In genomic region chr6:87165169-87165568, GRCh38 we compare ENCODE assay signal across 22 cellular contexts. TPM values are rescaled to one million over a fixed set of nuclear protein-coding genes. Genes with fewer than 3 reads are reported as not detected.
DNase-seq lines count a peak whose midpoint lies in the region; ATAC-seq and TF ChIP-seq lines count a peak whose summit lies in the region.
"Had no signal": no experiment of that assay in that cellular context is flagged by ENCODE, and none has a peak within 500 bp of the region (broad histone marks: within the 10 kb centered on the region; RNA-seq: fewer than 3 reads in every experiment).

No MANE protein-coding gene starts in this region.

- H3K27ac ChIP-seq in CD4-positive, alpha-beta T cell (ENCODE audit: low read depth, low read length): no peak overlapping the region

- no peaks in the 10 kb centered on the region for H3K9me3 Mint-ChIP-seq in activated CD4-positive, alpha-beta memory T cell treated with anti-CD3 and anti-CD28 coated beads, Interleukin-2, amount 10 ng/mL, durations not matched to agents 7 days and 5 days
- H3K9me3 Mint-ChIP-seq in activated CD4-positive, alpha-beta memory T cell treated with anti-CD3 and anti-CD28 coated beads for 36 hours: no peaks in the 10 kb centered on the region
- H3K9me3 Mint-ChIP-seq in CD4-positive, alpha-beta T cell: no peaks in the 10 kb centered on the region
- H3K9me3 Mint-ChIP-seq in WTC11 (no peaks in the 10 kb centered on the region), memory B cell (no peaks in the 10 kb centered on the region)
- no peaks in the 10 kb centered on the region for H3K9me3 Mint-ChIP-seq in stimulated activated naive CD8-positive, alpha-beta T cell treated with anti-CD3 and anti-CD28 coated beads, Interleukin-15, amount 100 ng/mL, for 72 hours
- H3K9me3 Mint-ChIP-seq: IgD-negative memory B cell had no signal

- intact Hi-C loops in activated CD4-positive, alpha-beta memory T cell treated with anti-CD3 and anti-CD28 coated beads for 36 hours (cut with micrococcal nuclease): no loop called here
- intact Hi-C loops in CD4-positive, alpha-beta T cell (cut with DNase I, micrococcal nuclease): no loop called here

- H3K36me3 Mint-ChIP-seq in activated CD4-positive, alpha-beta memory T cell treated with anti-CD3 and anti-CD28 coated beads, Interleukin-2, amount 10 ng/mL, durations not matched to agents 7 days and 5 days (ENCODE audit: low read depth): peaks cover 20% of the 10 kb centered on the region
- H3K36me3 Mint-ChIP-seq in activated CD4-positive, alpha-beta memory T cell treated with anti-CD3 and anti-CD28 coated beads for 36 hours: peaks cover 2% of the 10 kb centered on the region
- peaks cover 14% of the 10 kb centered on the region for H3K36me3 Mint-ChIP-seq in CD4-positive, alpha-beta T cell (ENCODE audit: low read depth)
- H3K36me3 Mint-ChIP-seq in WTC11 (no peaks in the 10 kb centered on the region), memory B cell (peaks cover 3% of the 10 kb centered on the region)
- H3K36me3 Mint-ChIP-seq: IgD-negative memory B cell had no signal

- no peaks in the 10 kb centered on the region for H3K9me3 ChIP-seq in CD4-positive, alpha-beta T cell (ENCODE audit: control insufficient read depth, low read length)

- H3K27me3 Mint-ChIP-seq in activated CD4-positive, alpha-beta memory T cell treated with anti-CD3 and anti-CD28 coated beads, Interleukin-2, amount 10 ng/mL, durations not matched to agents 7 days and 5 days: no peaks in the 10 kb centered on the region
- no peaks in the 10 kb centered on the region for H3K27me3 Mint-ChIP-seq in activated CD4-positive, alpha-beta memory T cell treated with anti-CD3 and anti-CD28 coated beads for 36 hours
- no peaks in the 10 kb centered on the region for H3K27me3 Mint-ChIP-seq in CD4-positive, alpha-beta T cell
- H3K27me3 Mint-ChIP-seq in WTC11 (ENCODE audit: low read depth) (no peaks in the 10 kb centered on the region), memory B cell (no peaks in the 10 kb centered on the region)
- no peaks in the 10 kb centered on the region for H3K27me3 Mint-ChIP-seq in stimulated activated naive CD8-positive, alpha-beta T cell treated with anti-CD3 and anti-CD28 coated beads, Interleukin-15, amount 100 ng/mL, for 72 hours
- H3K27me3 Mint-ChIP-seq: B cell, IgD-negative memory B cell had no signal

- peak overlapping the region; percentile 33 for H3K27ac Mint-ChIP-seq in activated CD4-positive, alpha-beta memory T cell treated with anti-CD3 and anti-CD28 coated beads, Interleukin-2, amount 10 ng/mL, durations not matched to agents 7 days and 5 days
- no peak overlapping the region for H3K27ac Mint-ChIP-seq in activated CD4-positive, alpha-beta memory T cell treated with anti-CD3 and anti-CD28 coated beads for 36 hours
- H3K27ac Mint-ChIP-seq in CD4-positive, alpha-beta T cell: no peak overlapping the region
- H3K27ac Mint-ChIP-seq in WTC11 (peak overlapping the region; percentile 72), memory B cell (peak overlapping the region; percentile 11)
- H3K27ac Mint-ChIP-seq in stimulated activated naive CD8-positive, alpha-beta T cell treated with anti-CD3 and anti-CD28 coated beads, Interleukin-15, amount 100 ng/mL, for 72 hours: no peak overlapping the region
- H3K27ac Mint-ChIP-seq: B cell had no signal

- TF ChIP-seq CTCF in CD4-positive, alpha-beta T cell (IDR thresholded peaks at IDR 0.05): no peak
- TF ChIP-seq CTCF in WTC11 (IDR thresholded peaks at IDR 0.05): no peak

- H3K4me3 Mint-ChIP-seq in activated CD4-positive, alpha-beta memory T cell treated with anti-CD3 and anti-CD28 coated beads, Interleukin-2, amount 10 ng/mL, durations not matched to agents 7 days and 5 days: no peak overlapping the region
- no peak overlapping the region for H3K4me3 Mint-ChIP-seq in activated CD4-positive, alpha-beta memory T cell treated with anti-CD3 and anti-CD28 coated beads for 36 hours
- peak overlapping the region; percentile 28 for H3K4me3 Mint-ChIP-seq in CD4-positive, alpha-beta T cell
- H3K4me3 Mint-ChIP-seq in WTC11 (no peak overlapping the region), memory B cell (no peak overlapping the region)
- no peak overlapping the region for H3K4me3 Mint-ChIP-seq in stimulated activated naive CD8-positive, alpha-beta T cell treated with anti-CD3 and anti-CD28 coated beads, Interleukin-15, amount 100 ng/mL, for 72 hours
- H3K4me3 Mint-ChIP-seq: B cell had no signal

- no peak for DNase-seq in activated CD4-positive, alpha-beta memory T cell treated with anti-CD3 and anti-CD28 coated beads, Interleukin-2, amount 10 ng/mL, durations not matched to agents 7 days and 5 days
- no peak for DNase-seq in activated CD4-positive, alpha-beta memory T cell treated with anti-CD3 and anti-CD28 coated beads for 36 hours
- DNase-seq in CD4-positive, alpha-beta T cell: no peak
- DNase-seq in WTC11 (ENCODE audit: low spot score) (no peak), memory B cell (ENCODE audit: low spot score in 2 of 2) (no peak), NCI-H82 treated with DMSO at 0.1 percent for 48 hours (lab: John Stamatoyannopoulos, UW; ENCODE audit: unreplicated experiment) (no peak), COLO668 (lab: John Stamatoyannopoulos, UW; ENCODE audit: unreplicated experiment) (no peak)
- no peak for DNase-seq in stimulated activated naive CD8-positive, alpha-beta T cell treated with anti-CD3 and anti-CD28 coated beads, Interleukin-15, amount 100 ng/mL, for 72 hours
- DNase-seq: Calu3, DMS53, EL, Kasumi-1, MM.1S, NCI-H1105, NCI-H2081, NCI-H446 treated with DMSO at 0.1 percent for 48 hours, PC-3, RPMI8226, SIG-M5 had no signal

- H3K4me1 Mint-ChIP-seq in activated CD4-positive, alpha-beta memory T cell treated with anti-CD3 and anti-CD28 coated beads, Interleukin-2, amount 10 ng/mL, durations not matched to agents 7 days and 5 days: peaks cover 36% of the 10 kb centered on the region
- peaks cover 71% of the 10 kb centered on the region for H3K4me1 Mint-ChIP-seq in activated CD4-positive, alpha-beta memory T cell treated with anti-CD3 and anti-CD28 coated beads for 36 hours (ENCODE audit: low read depth)
- peaks cover 88% of the 10 kb centered on the region for H3K4me1 Mint-ChIP-seq in CD4-positive, alpha-beta T cell (ENCODE audit: low read depth)
- H3K4me1 Mint-ChIP-seq in WTC11: peaks cover 77% of the 10 kb centered on the region
- H3K4me1 Mint-ChIP-seq in memory B cell: peaks cover 30% of the 10 kb centered on the region
- peaks cover 64% of the 10 kb centered on the region for H3K4me1 Mint-ChIP-seq in stimulated activated naive CD8-positive, alpha-beta T cell treated with anti-CD3 and anti-CD28 coated beads, Interleukin-15, amount 100 ng/mL, for 72 hours

- POLR2A ChIA-PET in activated CD4-positive, alpha-beta memory T cell treated with anti-CD3 and anti-CD28 coated beads, Interleukin-2, amount 10 ng/mL, durations not matched to agents 7 days and 5 days (lab: Charles Lee): no interaction called here
- POLR2A ChIA-PET in activated CD4-positive, alpha-beta memory T cell treated with anti-CD3 and anti-CD28 coated beads for 36 hours (lab: Charles Lee): no interaction called here
- POLR2A ChIA-PET in CD4-positive, alpha-beta T cell (lab: Charles Lee): no interaction called here
- POLR2A ChIA-PET in WTC11 (lab: Charles Lee): interaction anchor here (0.6 to 0.7 kb wide), 2 partner anchors 181 to 466 kb away, joined by 3 read pairs; no protein-coding TSS in a partner anchor

- no peaks in the 10 kb centered on the region for H3K27me3 ChIP-seq in CD4-positive, alpha-beta T cell (ENCODE audit: control insufficient read depth, insufficient read depth, low read length)

- CTCF ChIA-PET in activated CD4-positive, alpha-beta memory T cell treated with anti-CD3 and anti-CD28 coated beads, Interleukin-2, amount 10 ng/mL, durations not matched to agents 7 days and 5 days (lab: Charles Lee): interaction anchor here (0.7 to 1.2 kb wide), 2 partner anchors 69 to 1229 kb away, joined by 3 to 4 read pairs; no protein-coding TSS in a partner anchor
- CTCF ChIA-PET in activated CD4-positive, alpha-beta memory T cell treated with anti-CD3 and anti-CD28 coated beads for 36 hours (lab: Charles Lee): interaction anchor here (1.9 kb wide), 1 partner anchor 86 kb away, joined by 4 read pairs; no protein-coding TSS in a partner anchor
- CTCF ChIA-PET in CD4-positive, alpha-beta T cell (lab: Charles Lee): no interaction called here
- CTCF ChIA-PET in WTC11 (lab: Charles Lee): no interaction called here

- ATAC-seq in CD4-positive, alpha-beta T cell (ENCODE audit: poor library complexity): no peak
- ATAC-seq in WTC11: no peak
- ATAC-seq in memory B cell (ENCODE audit: low read depth): no peak
- ATAC-seq in stimulated activated naive CD8-positive, alpha-beta T cell treated with anti-CD3 and anti-CD28 coated beads, Interleukin-15, amount 100 ng/mL, for 72 hours: no peak
- ATAC-seq: HCT116, PC-3 had no signal

TF ChIP-seq in WTC11, 78 proteins besides CTCF, POLR2A, EP300 and RAD21:
- TF ChIP-seq ATF6 (CRISPR knock-in tag; IDR thresholded peaks at IDR 0.05) (no peak), RELA (CRISPR knock-in tag; IDR thresholded peaks at IDR 0.05; ENCODE audit: borderline replicate concordance) (no peak), ZNF416 (CRISPR knock-in tag; IDR thresholded peaks at IDR 0.05) (no peak), ETV6 (CRISPR knock-in tag; IDR thresholded peaks at IDR 0.05) (no peak), SMAD3 (CRISPR knock-in tag; IDR thresholded peaks at IDR 0.05; ENCODE audit: borderline replicate concordance) (no peak)

RNA-seq across cellular contexts. Expression of gene ZNF292, which starts 9.8 kb away (rescaled TPM):
- 10 to 100 TPM; 58.8 to 59.3 TPM for total RNA-seq in activated CD4-positive, alpha-beta memory T cell treated with anti-CD3 and anti-CD28 coated beads, Interleukin-2, amount 10 ng/mL, durations not matched to agents 7 days and 5 days
- total RNA-seq in activated CD4-positive, alpha-beta memory T cell treated with anti-CD3 and anti-CD28 coated beads for 36 hours: 10 to 100 TPM; 51.9 to 52.5 TPM
- 10 to 100 TPM; 81.5 to 82.5 TPM for total RNA-seq in CD4-positive, alpha-beta T cell
- total RNA-seq in WTC11 (2021): 39.3 to 42.1 TPM (median 39.9 TPM) in 3 replicates

Comparison
In these comparisons a context has a peak if more than half of its experiments do, and no peak if none do; other contexts are left out.
1. H3K27ac Mint-ChIP-seq: peak in activated CD4-positive, alpha-beta memory T cell treated with anti-CD3 and anti-CD28 coated beads, Interleukin-2, amount 10 ng/mL, durations not matched to agents 7 days and 5 days (single experiment), WTC11 (single experiment) and memory B cell (single experiment); none in activated CD4-positive, alpha-beta memory T cell treated with anti-CD3 and anti-CD28 coated beads for 36 hours (single experiment), CD4-positive, alpha-beta T cell (single experiment) and stimulated activated naive CD8-positive, alpha-beta T cell treated with anti-CD3 and anti-CD28 coated beads, Interleukin-15, amount 100 ng/mL, for 72 hours (0 of 2).
2. CTCF ChIA-PET loops: an anchor here in activated CD4-positive, alpha-beta memory T cell treated with anti-CD3 and anti-CD28 coated beads, Interleukin-2, amount 10 ng/mL, durations not matched to agents 7 days and 5 days (0.7 to 1.2 kb wide) and activated CD4-positive, alpha-beta memory T cell treated with anti-CD3 and anti-CD28 coated beads for 36 hours (1.9 kb wide); none called in CD4-positive, alpha-beta T cell and WTC11.